In the genomic region with DNA sequence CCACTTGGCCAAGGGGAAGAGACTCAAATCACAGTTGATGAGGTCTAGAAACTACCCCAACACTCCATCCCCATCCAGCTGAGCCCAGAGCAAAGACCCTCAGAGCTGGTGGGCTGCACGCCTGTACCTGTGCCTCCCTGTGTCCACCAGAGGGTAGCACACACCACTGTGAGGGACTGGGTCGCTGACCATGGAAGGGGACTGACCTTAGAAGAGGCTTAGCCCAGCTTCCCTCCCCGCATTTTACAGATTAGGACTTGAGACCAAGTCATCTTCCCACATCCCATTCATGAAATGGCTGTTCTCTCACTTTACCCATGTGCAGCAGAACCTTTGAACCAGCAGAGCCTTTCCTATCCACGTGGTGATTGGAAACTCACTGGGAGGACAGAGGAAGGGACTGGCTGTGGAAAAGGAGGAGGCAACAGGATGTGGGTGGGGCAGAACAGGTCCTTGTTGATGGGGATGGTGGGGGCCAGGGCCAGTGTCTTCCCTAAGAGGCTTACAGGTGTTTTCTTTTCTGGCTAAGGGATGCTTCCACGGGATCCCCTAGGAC, we compare ENCODE assay signal across 9 cellular contexts. TPM values are rescaled to one million over a fixed set of nuclear protein-coding genes. Genes with fewer than 3 reads are reported as not detected.
A peak's percentile ranks its signal among the peaks of the same experiment; 100 is the strongest.
DNase-seq lines count a peak whose midpoint lies in the region; ATAC-seq and TF ChIP-seq lines count a peak whose summit lies in the region.
"Had no signal": no experiment of that assay in that cellular context is flagged by ENCODE, and none has a peak within 500 bp of the region (broad histone marks: within the 10 kb centered on the region; RNA-seq: fewer than 3 reads in every experiment).

No MANE protein-coding gene starts in this region.

- H3K36me3 ChIP-seq in endodermal cell (ENCODE audit: control insufficient read depth, insufficient read depth, low read length) (no peaks in the 10 kb centered on the region), parathyroid adenoma (ENCODE audit: control insufficient read depth, insufficient read depth, low read length) (no peaks in the 10 kb centered on the region)

- no peak overlapping the region for H3K4me2 ChIP-seq in parathyroid adenoma (ENCODE audit: low read length)

- H3K79me2 ChIP-seq in parathyroid adenoma, result no peaks in the 10 kb centered on the region

- no peaks in the 10 kb centered on the region for H3K9me3 Mint-ChIP-seq in endodermal cell

- no peaks in the 10 kb centered on the region for H3K36me3 Mint-ChIP-seq in endodermal cell (ENCODE audit: low read depth)

- peak; percentile 87 for TF ChIP-seq CTCF in endodermal cell (conservative IDR thresholded peaks at IDR 0.05)
- TF ChIP-seq CTCF in parathyroid adenoma (IDR thresholded peaks at IDR 0.05), result peak; percentile 24

- H3K4me3 ChIP-seq in endodermal cell (ENCODE audit: low read length) (no peak overlapping the region), parathyroid adenoma (ENCODE audit: low read depth, low read length) (no peak overlapping the region)

- no peak overlapping the region for H3K4me3 Mint-ChIP-seq in endodermal cell

- H3K27me3 ChIP-seq in endodermal cell (ENCODE audit: control insufficient read depth, insufficient read depth, low read length, poor library complexity, severe bottlenecking), result peaks cover 41% of the 10 kb centered on the region
- no peaks in the 10 kb centered on the region for H3K27me3 ChIP-seq in parathyroid adenoma (ENCODE audit: control insufficient read depth, insufficient read depth, low read length)

- H3K27ac Mint-ChIP-seq in endodermal cell, result no peak overlapping the region

- H3K9ac ChIP-seq in endodermal cell (ENCODE audit: extremely low read depth, low read length, poor library complexity, severe bottlenecking) (no peak overlapping the region), parathyroid adenoma (no peak overlapping the region)

- H3K9me3 ChIP-seq in endodermal cell (ENCODE audit: control insufficient read depth, low read length) (no peaks in the 10 kb centered on the region), parathyroid adenoma (ENCODE audit: control insufficient read depth, low read length) (no peaks in the 10 kb centered on the region)

- ATAC-seq in GM21825 (IDR thresholded peaks at IDR 0.05; ENCODE audit: unreplicated experiment), result no peak

- WGBS in endodermal cell (ENCODE audit: insufficient coverage in 1 of 2, insufficient read length in 1 of 2), 2 experiments, result 29% methylated on average over 5 of the region's 5 CpGs; no CpG with 5 or more reads in 1 of the 2 experiments

- no peak overlapping the region for H2AFZ ChIP-seq in parathyroid adenoma

- peaks cover 5% of the 10 kb centered on the region for H3K4me1 Mint-ChIP-seq in endodermal cell

- DNase-seq in ELR (ENCODE audit: low read depth) (peak; percentile 67), M059J (ENCODE audit: low read depth) (peak; percentile 64), endodermal cell (peak; percentile 90), DMS79 (lab: John Stamatoyannopoulos, UW) (no peak)
- no peak for DNase-seq in stimulated activated CD4-positive, alpha-beta T cell treated with anti-CD3 and anti-CD28 coated beads, Interleukin-12 subunit alpha, Interleukin-12 subunit beta, amount 100 ng/mL, for 4 hours
- no peak for DNase-seq in activated CD4-positive, alpha-beta T cell treated with anti-CD3 and anti-CD28 coated beads for 1 hour
- DNase-seq: cortex of kidney had no signal

- H3K27me3 Mint-ChIP-seq in endodermal cell (ENCODE audit: insufficient read depth), result peaks cover 52% of the 10 kb centered on the region

- H3K27ac ChIP-seq in endodermal cell (ENCODE audit: low read depth, low read length) (no peak overlapping the region), parathyroid adenoma (no peak overlapping the region)

- H3K4me1 ChIP-seq in endodermal cell (ENCODE audit: control insufficient read depth, insufficient read depth, low read length) (no peaks in the 10 kb centered on the region), parathyroid adenoma (peaks cover 4% of the 10 kb centered on the region)

RNA-seq across cellular contexts. Expression of gene CPXM1, which starts 44.3 kb away (rescaled TPM):
- 0.15 and 0.42 TPM in 2 replicates for total RNA-seq in M059J (2014; rRNA removed; shearing (Covaris generic))
- total RNA-seq in endodermal cell, result 100 to 1,000 TPM in 1 of 2 donors, 10 to 100 TPM in 1; 80.1 to 106 TPM
- polyA plus RNA-seq in endodermal cell (2013, experiment 1 of 2), result 174 TPM
- 158 TPM for polyA plus RNA-seq in endodermal cell (2013, experiment 2 of 2)

RNA-seq across cellular contexts. Expression of gene C20orf141, which starts 58.7 kb away (rescaled TPM):
- not detected in 2 replicates for total RNA-seq in M059J (2014; rRNA removed; shearing (Covaris generic))
- total RNA-seq in endodermal cell, result not detected
- polyA plus RNA-seq in endodermal cell (2013, experiment 1 of 2), result not detected
- polyA plus RNA-seq in endodermal cell (2013, experiment 2 of 2), result not detected

Comparison
In these comparisons a context has a peak if more than half of its experiments do, and no peak if none do; other contexts are left out.
1. DNase-seq: peak in ELR (single experiment), M059J (single experiment) and endodermal cell (single experiment); none in stimulated activated CD4-positive, alpha-beta T cell treated with anti-CD3 and anti-CD28 coated beads, Interleukin-12 subunit alpha, Interleukin-12 subunit beta, amount 100 ng/mL, for 4 hours (single experiment), DMS79 (single experiment) and activated CD4-positive, alpha-beta T cell treated with anti-CD3 and anti-CD28 coated beads for 1 hour (single experiment).
2. RNA of gene CPXM1, which starts 44.3 kb away (total RNA-seq): 80.1 to 106 TPM in endodermal cell; 0.15 to 0.42 TPM in M059J; every median in the first group is over 10 times any median in the second.